In genomic region chr3:57851304-57851703, GRCh38 we compare ENCODE assay signal across 28 cellular contexts.
"Had no signal": no experiment of that assay in that cellular context is flagged by ENCODE, and none has a peak within 500 bp of the region (broad histone marks: within the 10 kb centered on the region; RNA-seq: fewer than 3 reads in every experiment).

No MANE protein-coding gene starts in this region.

- ATAC-seq: effector memory CD8-positive, alpha-beta T cell; esophagus mucosa; foreskin keratinocyte; gastrocnemius medialis; gastroesophageal sphincter; heart left ventricle; heart right ventricle had no signal

- H3K9me3 Mint-ChIP-seq: effector memory CD8-positive, alpha-beta T cell; endodermal cell had no signal

- H3K27me3 Mint-ChIP-seq: dendritic cell treated with granulocyte-macrophage colony-stimulating factor and Interleukin-4, amounts not matched to agents 40 ng/mL and 50 ng/mL, for 4 days; effector memory CD8-positive, alpha-beta T cell had no signal

- H3K4me1 Mint-ChIP-seq: endodermal cell had no signal

- H3K4me1 ChIP-seq: colonic mucosa, esophagus squamous epithelium, foreskin keratinocyte, gastrocnemius medialis, heart left ventricle, heart right ventricle had no signal

- FAIRE-seq: colon, endometrium, endothelial cell of umbilical vein, frontal cortex had no signal

- H3K4me3 ChIP-seq: colonic mucosa, coronary artery, dorsolateral prefrontal cortex, esophagus muscularis mucosa, esophagus squamous epithelium, gastrocnemius medialis, gastroesophageal sphincter, heart left ventricle, heart right ventricle had no signal

- H3K4me3 Mint-ChIP-seq: dendritic cell treated with granulocyte-macrophage colony-stimulating factor and Interleukin-4, amounts not matched to agents 40 ng/mL and 50 ng/mL, for 4 days; effector memory CD8-positive, alpha-beta T cell; endodermal cell had no signal

- H3K27ac ChIP-seq: colonic mucosa, coronary artery, dorsolateral prefrontal cortex, esophagus muscularis mucosa, esophagus squamous epithelium, foreskin keratinocyte, gastrocnemius medialis, gastroesophageal sphincter, heart left ventricle, heart right ventricle had no signal

- H3K27ac Mint-ChIP-seq: dendritic cell treated with granulocyte-macrophage colony-stimulating factor and Interleukin-4, amounts not matched to agents 40 ng/mL and 50 ng/mL, for 4 days; effector memory CD8-positive, alpha-beta T cell; endodermal cell had no signal

- DNase-seq: colonic mucosa; cortex of kidney; dermis blood vessel endothelial cell; dorsolateral prefrontal cortex; effector CD4-positive, alpha-beta T cell; effector CD8-positive, alpha-beta T cell; effector memory CD4-positive, alpha-beta T cell; effector memory CD8-positive, alpha-beta T cell; endodermal cell; erythroblast; esophagus squamous epithelium; foreskin fibroblast; foreskin keratinocyte; foreskin melanocyte; gastrocnemius medialis; glutamatergic neuron; head of caudate nucleus; heart left ventricle; heart right ventricle had no signal

- H3K27me3 ChIP-seq: colonic mucosa, dorsolateral prefrontal cortex, esophagus muscularis mucosa, esophagus squamous epithelium, foreskin keratinocyte, gastrocnemius medialis, gastroesophageal sphincter, heart left ventricle, heart right ventricle had no signal

- H3K9me3 ChIP-seq: colonic mucosa, esophagus muscularis mucosa, esophagus squamous epithelium, gastrocnemius medialis, gastroesophageal sphincter, heart left ventricle, heart right ventricle had no signal
